Comparison of ENCODE assay signal across 14 cellular contexts in the genomic region with DNA sequence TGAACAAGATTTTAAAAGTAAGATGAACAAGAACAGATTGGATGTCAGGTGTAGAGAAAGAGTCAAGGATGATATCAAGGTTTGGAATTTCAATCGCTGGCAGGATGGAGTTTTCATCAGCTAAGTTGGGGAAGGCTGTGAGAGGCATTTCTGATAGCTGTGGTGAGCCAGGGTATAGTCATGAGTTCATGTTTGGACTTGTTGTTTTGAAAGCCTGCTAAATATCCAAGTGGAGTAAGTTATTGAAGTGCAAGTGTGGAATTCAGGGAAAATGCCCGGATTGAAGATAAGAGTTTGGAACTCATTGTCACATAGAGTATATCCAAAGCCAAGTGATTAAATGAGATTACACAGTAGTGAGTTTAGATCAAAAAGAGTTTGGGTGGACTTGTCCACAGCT.
"Had no signal": no experiment of that assay in that cellular context is flagged by ENCODE, and none has a peak within 500 bp of the region (broad histone marks: within the 10 kb centered on the region; RNA-seq: fewer than 3 reads in every experiment).

No MANE protein-coding gene starts in this region.

- H3K4me1 ChIP-seq: colonic mucosa, vagina had no signal

- H3K4me2 ChIP-seq: neural progenitor cell had no signal

- H3K4me3 ChIP-seq: colonic mucosa, neural progenitor cell, skin epidermis, vagina had no signal

- ATAC-seq: activated CD8-positive, alpha-beta memory T cell treated with anti-CD3 and anti-CD28 coated beads, Interleukin-2, amount 10 ng/mL, durations not matched to agents 7 days and 5 days; activated T-cell treated with anti-CD3 and anti-CD28 coated beads, Interleukin-2, amount 50 U/mL, for 4 hours; left lobe of liver had no signal

- H3K9me3 ChIP-seq: colonic mucosa, vagina had no signal

- H3K36me3 ChIP-seq: colonic mucosa, neural progenitor cell, vagina had no signal

- H3K27me3 ChIP-seq: colonic mucosa, neural progenitor cell, vagina had no signal

- H2AFZ ChIP-seq: neural progenitor cell had no signal

- H3K27ac ChIP-seq: colonic mucosa, neural progenitor cell, skin epidermis, vagina had no signal

- DNase-seq: activated CD4-positive, alpha-beta T cell treated with anti-CD3 and anti-CD28 coated beads, Interleukin-2, amount 50 U/mL, for 4 hours; activated CD4-positive, CD25-positive, alpha-beta regulatory T cell treated with anti-CD3 and anti-CD28 coated beads, Interleukin-2, amount 50 U/mL, for 72 hours; activated CD8-positive, alpha-beta memory T cell treated with anti-CD3 and anti-CD28 coated beads, Interleukin-2, amount 10 ng/mL, durations not matched to agents 7 days and 5 days; activated gamma-delta T cell; activated naive CD8-positive, alpha-beta T cell treated with anti-CD3 and anti-CD28 coated beads, Interleukin-2, amount 10 ng/mL, durations not matched to agents 7 days and 5 days; activated T-cell treated with anti-CD3 and anti-CD28 coated beads, Interleukin-2, amount 50 U/mL, for 4 hours; aorta; caudate nucleus; colonic mucosa; retina had no signal

- H3K9ac ChIP-seq: neural progenitor cell had no signal
